ENCODE assay signal across 23 cellular contexts in the genomic region with DNA sequence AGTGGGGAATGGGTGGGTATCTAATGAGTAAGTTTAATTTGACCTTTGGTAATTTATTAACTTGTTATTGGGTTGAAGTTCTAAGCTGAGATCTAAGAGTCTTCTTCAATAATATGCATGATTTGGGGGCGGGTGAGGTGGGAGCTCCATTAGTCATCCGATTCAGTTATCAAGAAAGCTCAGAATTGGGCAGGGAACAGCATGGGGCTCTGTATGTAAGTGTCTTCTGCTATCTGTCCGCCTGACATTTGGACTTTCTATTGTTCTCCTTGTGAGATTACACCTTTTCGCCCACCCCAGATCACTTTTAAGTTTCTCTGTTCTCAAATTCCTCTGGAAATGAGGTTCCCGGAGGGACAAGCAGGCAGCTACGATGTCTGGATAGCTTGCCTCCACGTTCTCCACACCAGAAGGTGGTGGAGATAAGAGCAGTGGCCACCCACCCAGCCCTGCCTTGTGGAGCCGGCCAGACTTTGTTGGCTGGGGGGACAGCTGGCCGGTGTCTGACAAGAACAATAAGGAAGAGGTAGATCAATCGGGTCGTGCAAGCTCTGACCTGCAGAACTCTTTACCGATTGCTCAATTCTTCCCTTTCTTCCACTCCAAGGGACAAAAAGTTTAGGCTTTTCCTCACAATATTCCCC.
"Had no signal": no experiment of that assay in that cellular context is flagged by ENCODE, and none has a peak within 500 bp of the region (broad histone marks: within the 10 kb centered on the region; RNA-seq: fewer than 3 reads in every experiment).

No MANE protein-coding gene starts in this region.

- H3K36me3 Mint-ChIP-seq: activated naive CD4-positive, alpha-beta T cell treated with anti-CD3 and anti-CD28 coated beads, Interleukin-2, amount 50 U/mL, for 24 hours; brain; memory B cell had no signal

- H3K27me3 Mint-ChIP-seq: memory B cell had no signal

- H3K9me3 Mint-ChIP-seq: activated naive CD4-positive, alpha-beta T cell treated with anti-CD3 and anti-CD28 coated beads, Interleukin-2, amount 50 U/mL, for 24 hours; dendritic cell treated with granulocyte-macrophage colony-stimulating factor and Interleukin-4, amounts not matched to agents 40 ng/mL and 50 ng/mL, for 4 days; memory B cell; nephron progenitor cell had no signal

- H3K4me3 ChIP-seq: esophagus muscularis mucosa, gastrocnemius medialis, mucosa of descending colon, pancreas had no signal

- ATAC-seq: gastrocnemius medialis; left cardiac atrium; mucosa of descending colon; pancreas; stimulated activated naive CD8-positive, alpha-beta T cell treated with anti-CD3 and anti-CD28 coated beads, Interleukin-15, Interleukin-2, amounts not matched to agents 100 U/mL and 50 U/mL, for 24 hours had no signal

- H3K9me3 ChIP-seq: esophagus muscularis mucosa, gastrocnemius medialis, mucosa of descending colon, pancreas had no signal

- DNase-seq: activated CD4-positive, alpha-beta T cell treated with anti-CD3 and anti-CD28 coated beads, Interleukin-2, amount 50 U/mL, for 1 hour; activated CD4-positive, CD25-positive, alpha-beta regulatory T cell treated with anti-CD3 and anti-CD28 coated beads, Interleukin-2, amount 50 U/mL, for 72 hours; activated gamma-delta T cell treated with Interleukin-2 at 50 U/mL for 16 hours; activated T-cell treated with anti-CD3 and anti-CD28 coated beads, Interleukin-2, amount 50 U/mL, for 1 hour; aorta; effector CD4-positive, alpha-beta T cell; gastrocnemius medialis; islet precursor cell; left cardiac atrium; nephron progenitor cell; pancreas; stimulated activated CD4-positive, alpha-beta T cell treated with anti-CD3 and anti-CD28 coated beads, Interleukin-12 subunit alpha, Interleukin-12 subunit beta, amount 100 ng/mL, for 4 hours; stimulated activated CD4-positive, alpha-beta T cell treated with anti-CD3 and anti-CD28 coated beads, Interleukin-4, amount 100 ng/mL, for 4 hours; stimulated activated naive CD8-positive, alpha-beta T cell treated with anti-CD3 and anti-CD28 coated beads, Interleukin-15, Interleukin-2, amounts not matched to agents 100 U/mL and 50 U/mL, for 24 hours; T1000; WERI-Rb-1 had no signal

- H3K4me1 ChIP-seq: esophagus muscularis mucosa, gastrocnemius medialis, pancreas had no signal

- H3K4me3 Mint-ChIP-seq: activated naive CD4-positive, alpha-beta T cell treated with anti-CD3 and anti-CD28 coated beads, Interleukin-2, amount 50 U/mL, for 24 hours; brain; dendritic cell treated with granulocyte-macrophage colony-stimulating factor and Interleukin-4, amounts not matched to agents 40 ng/mL and 50 ng/mL, for 4 days; memory B cell; nephron progenitor cell had no signal

- H3K27me3 ChIP-seq: esophagus muscularis mucosa, gastrocnemius medialis, pancreas had no signal

- H3K27ac Mint-ChIP-seq: activated naive CD4-positive, alpha-beta T cell treated with anti-CD3 and anti-CD28 coated beads, Interleukin-2, amount 50 U/mL, for 24 hours; brain; dendritic cell treated with granulocyte-macrophage colony-stimulating factor and Interleukin-4, amounts not matched to agents 40 ng/mL and 50 ng/mL, for 4 days; memory B cell; nephron progenitor cell had no signal

- H3K27ac ChIP-seq: esophagus muscularis mucosa, gastrocnemius medialis, pancreas, WERI-Rb-1 had no signal

- FAIRE-seq: endothelial cell of umbilical vein, pancreas had no signal

- H3K36me3 ChIP-seq: esophagus muscularis mucosa, gastrocnemius medialis, pancreas, WERI-Rb-1 had no signal

- H3K4me1 Mint-ChIP-seq: activated naive CD4-positive, alpha-beta T cell treated with anti-CD3 and anti-CD28 coated beads, Interleukin-2, amount 50 U/mL, for 24 hours; memory B cell had no signal
